Comparison of ENCODE assay signal across 1 cellular context in the genomic region with DNA sequence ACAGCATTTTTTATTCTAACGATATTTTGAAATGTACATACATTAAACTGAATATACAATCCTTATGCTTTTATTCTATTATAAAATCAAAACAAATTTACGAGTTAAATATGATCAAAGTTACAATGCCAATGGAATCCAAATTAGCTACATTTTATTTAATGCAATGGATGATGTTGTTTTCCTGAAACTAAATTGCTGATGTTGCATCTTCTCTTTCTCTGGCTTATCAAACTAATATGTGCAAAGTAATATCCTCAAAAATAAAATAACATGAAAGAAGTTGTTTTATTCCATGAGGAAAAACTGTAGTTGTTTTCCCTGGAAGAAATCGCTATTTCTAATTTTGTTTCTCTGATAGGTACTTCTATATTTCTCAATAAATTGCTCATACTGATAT.
TF ChIP-seq lines count a peak whose summit lies in the region.

No MANE protein-coding gene starts in this region.

TF ChIP-seq in H1, 55 proteins besides CTCF, POLR2A, EP300 and RAD21:
- no peak for TF ChIP-seq KDM1A (IDR thresholded peaks at IDR 0.05; ENCODE audit: borderline replicate concordance, low read length)
- no peak for TF ChIP-seq EGR1 (IDR thresholded peaks at IDR 0.05; ENCODE audit: borderline replicate concordance, low read depth, low read length)
- no peak for TF ChIP-seq SRF (IDR thresholded peaks at IDR 0.05; ENCODE audit: low read depth, low read length)
- TF ChIP-seq MAFK (IDR thresholded peaks at IDR 0.05; ENCODE audit: low read depth, low read length) = no peak
- TF ChIP-seq RNF2 (IDR thresholded peaks at IDR 0.05; ENCODE audit: borderline replicate concordance, low read depth, low read length, missing control alignments, poor library complexity, severe bottlenecking) = no peak
- no peak for TF ChIP-seq BACH1 (IDR thresholded peaks at IDR 0.05; ENCODE audit: low read length)
- TF ChIP-seq TBP (IDR thresholded peaks at IDR 0.05; ENCODE audit: low read depth, low read length) = no peak
- no peak for TF ChIP-seq CHD2 (IDR thresholded peaks at IDR 0.05; ENCODE audit: low read length)
- TF ChIP-seq FOSL1 (IDR thresholded peaks at IDR 0.05; ENCODE audit: insufficient read depth, low read depth, low read length) = no peak
- no peak for TF ChIP-seq KDM4A (IDR thresholded peaks at IDR 0.05; ENCODE audit: low read depth, low read length, severe bottlenecking)
- no peak for TF ChIP-seq RBBP5 (IDR thresholded peaks at IDR 0.05; ENCODE audit: borderline replicate concordance, low read depth, low read length)
- TF ChIP-seq, protein P1, sequence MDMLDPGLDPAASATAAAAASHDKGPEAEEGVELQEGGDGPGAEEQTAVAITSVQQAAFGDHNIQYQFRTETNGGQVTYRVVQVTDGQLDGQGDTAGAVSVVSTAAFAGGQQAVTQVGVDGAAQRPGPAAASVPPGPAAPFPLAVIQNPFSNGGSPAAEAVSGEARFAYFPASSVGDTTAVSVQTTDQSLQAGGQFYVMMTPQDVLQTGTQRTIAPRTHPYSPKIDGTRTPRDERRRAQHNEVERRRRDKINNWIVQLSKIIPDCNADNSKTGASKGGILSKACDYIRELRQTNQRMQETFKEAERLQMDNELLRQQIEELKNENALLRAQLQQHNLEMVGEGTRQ (IDR thresholded peaks at IDR 0.05; ENCODE audit: low read length) = no peak
- TF ChIP-seq, protein P2, sequence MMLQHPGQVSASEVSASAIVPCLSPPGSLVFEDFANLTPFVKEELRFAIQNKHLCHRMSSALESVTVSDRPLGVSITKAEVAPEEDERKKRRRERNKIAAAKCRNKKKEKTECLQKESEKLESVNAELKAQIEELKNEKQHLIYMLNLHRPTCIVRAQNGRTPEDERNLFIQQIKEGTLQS (IDR thresholded peaks at IDR 0.05; ENCODE audit: insufficient read depth, low read depth, low read length) = no peak
- TF ChIP-seq, protein P3, sequence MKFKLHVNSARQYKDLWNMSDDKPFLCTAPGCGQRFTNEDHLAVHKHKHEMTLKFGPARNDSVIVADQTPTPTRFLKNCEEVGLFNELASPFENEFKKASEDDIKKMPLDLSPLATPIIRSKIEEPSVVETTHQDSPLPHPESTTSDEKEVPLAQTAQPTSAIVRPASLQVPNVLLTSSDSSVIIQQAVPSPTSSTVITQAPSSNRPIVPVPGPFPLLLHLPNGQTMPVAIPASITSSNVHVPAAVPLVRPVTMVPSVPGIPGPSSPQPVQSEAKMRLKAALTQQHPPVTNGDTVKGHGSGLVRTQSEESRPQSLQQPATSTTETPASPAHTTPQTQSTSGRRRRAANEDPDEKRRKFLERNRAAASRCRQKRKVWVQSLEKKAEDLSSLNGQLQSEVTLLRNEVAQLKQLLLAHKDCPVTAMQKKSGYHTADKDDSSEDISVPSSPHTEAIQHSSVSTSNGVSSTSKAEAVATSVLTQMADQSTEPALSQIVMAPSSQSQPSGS (IDR thresholded peaks at IDR 0.05; ENCODE audit: low read length) = no peak
- TF ChIP-seq CTBP2 (IDR thresholded peaks at IDR 0.05; ENCODE audit: borderline replicate concordance, insufficient read depth, insufficient read length, low read length) = no peak
- no peak for TF ChIP-seq YY1 (IDR thresholded peaks at IDR 0.05; ENCODE audit: low read depth, low read length)
- no peak for TF ChIP-seq TCF12 (IDR thresholded peaks at IDR 0.05; ENCODE audit: low read depth, low read length)
